In genomic region chr16:81541314-81541713, GRCh38 we compare ENCODE assay signal across 27 cellular contexts.
DNase-seq lines count a peak whose midpoint lies in the region; ATAC-seq, FAIRE-seq and TF ChIP-seq lines count a peak whose summit lies in the region.
"Had no signal": no experiment of that assay in that cellular context is flagged by ENCODE, and none has a peak within 500 bp of the region (broad histone marks: within the 10 kb centered on the region; RNA-seq: fewer than 3 reads in every experiment).

No MANE protein-coding gene starts in this region.

- TF ChIP-seq POLR2A in HepG2 (IDR thresholded peaks at IDR 0.05; ENCODE audit: insufficient read depth in 1 of 2, low read depth in 2 of 2, low read length in 2 of 2) (no peak), right lobe of liver (IDR thresholded peaks at IDR 0.05) (no peak)

- in situ Hi-C loops in HepG2 (cut with HindIII; ENCODE audit: extremely low pct_ligation_motif_present, low pct_unique_long_range_greater_than_20kb) = no loop called here

- H3K4me3 ChIP-seq in HepG2 (replicated peaks in 1 of 3; ENCODE audit: insufficient read depth in 1 of 3, low read depth in 2 of 3, low read length in 3 of 3) = no peak overlapping the region
- H3K4me3 ChIP-seq in right lobe of liver = no peak overlapping the region
- H3K4me3 ChIP-seq in neural cell (ENCODE audit: low read length) = peak overlapping the region; percentile 34
- no peak overlapping the region for H3K4me3 ChIP-seq in coronary artery
- H3K4me3 ChIP-seq: K562 had no signal

- H3K27me3 ChIP-seq in HepG2 (ENCODE audit: control insufficient read depth in 1 of 2, insufficient read depth in 2 of 2, low read length in 2 of 2) (no peaks in the 10 kb centered on the region), right lobe of liver (no peaks in the 10 kb centered on the region), neural cell (ENCODE audit: insufficient read depth, low read depth, low read length) (no peaks in the 10 kb centered on the region)
- H3K27me3 ChIP-seq: BE2C had no signal

- TF ChIP-seq CTCF in HepG2 (CRISPR knock-in tag; IDR thresholded peaks at IDR 0.05) = no peak
- TF ChIP-seq CTCF in right lobe of liver (IDR thresholded peaks at IDR 0.05) = no peak
- no peak for TF ChIP-seq CTCF in neural cell (IDR thresholded peaks at IDR 0.05; ENCODE audit: poor library complexity, severe bottlenecking)
- TF ChIP-seq CTCF in coronary artery (IDR thresholded peaks at IDR 0.05) = no peak

- no peaks in the 10 kb centered on the region for H3K9me3 Mint-ChIP-seq in immature natural killer cell
- H3K9me3 Mint-ChIP-seq in stimulated activated naive B cell treated with anti-CD40 and anti-IgM and Interleukin-4, amounts not matched to agents 10 μg/mL and 1 μg/mL and 100 μg/mL, for 72 hours = no peaks in the 10 kb centered on the region
- H3K9me3 Mint-ChIP-seq: CD4-positive, CD25-positive, alpha-beta regulatory T cell had no signal

- POLR2A ChIA-PET in HepG2 (lab: Yijun Ruan, JAX) = interaction anchor here (1.3 to 3.1 kb wide), 3 partner anchors 8 to 89 kb away, joined by 3 to 21 read pairs (median 9); no protein-coding TSS in a partner anchor

- H3K4me1 ChIP-seq in HepG2 (ENCODE audit: insufficient read depth, low read length) = peaks cover 100% of the 10 kb centered on the region
- H3K4me1 ChIP-seq in right lobe of liver = peaks cover 0 to 45% (median 16%) of the 10 kb centered on the region in 4 donors

- DNase-seq in HepG2 (ENCODE audit: low spot score) (no peak), right lobe of liver (no peak), immature natural killer cell (no peak), coronary artery (ENCODE audit: low spot score) (no peak), cerebellar nuclear complex (lab: John Stamatoyannopoulos, UW) (no peak), NK-92 (lab: John Stamatoyannopoulos, UW; ENCODE audit: unreplicated experiment) (no peak)
- DNase-seq in stimulated activated naive B cell treated with anti-CD40 and anti-IgM and Interleukin-4, amounts not matched to agents 10 μg/mL and 1 μg/mL and 100 μg/mL, for 72 hours = no peak
- DNase-seq: ACHN; BE2C; CD4-positive, CD25-positive, alpha-beta regulatory T cell; Kasumi-1; NCI-H1105; NCI-H1436 treated with DMSO at 0.1 percent for 48 hours; NCI-H187 treated with DMSO at 0.1 percent for 48 hours; NCI-H446; NCI-H524 treated with DMSO at 0.1 percent for 48 hours; NCI-H774; NK-92 treated with Interleukin-12 subunit alpha and Interleukin-12 subunit beta, amount 100 ng/mL, for 24 hours; PC-3; SK-N-SH had no signal

- TF ChIP-seq RAD21 in HepG2 (CRISPR knock-in tag; IDR thresholded peaks at IDR 0.05) (no peak), neural cell (conservative IDR thresholded peaks at IDR 0.05) (no peak)

- peaks cover 53 to 77% of the 10 kb centered on the region in 2 donors for H3K4me1 Mint-ChIP-seq in immature natural killer cell
- peaks cover 45 to 68% of the 10 kb centered on the region in 2 donors for H3K4me1 Mint-ChIP-seq in stimulated activated naive B cell treated with anti-CD40 and anti-IgM and Interleukin-4, amounts not matched to agents 10 μg/mL and 1 μg/mL and 100 μg/mL, for 72 hours

- CTCF ChIA-PET in HepG2 (lab: Yijun Ruan, JAX; ENCODE audit: low intra/inter-chr PET ratio, low total read pairs) = no interaction called here

- 79% methylated on average over 8 of the region's 8 CpGs for WGBS in HepG2 (ENCODE audit: low lambda C conversion rate)
- 79% methylated on average over 8 of the region's 8 CpGs for WGBS in right lobe of liver (ENCODE audit: insufficient coverage, low coverage, low lambda C conversion rate, missing lambda C conversion rate)

- H3K9ac ChIP-seq in HepG2 (ENCODE audit: insufficient read depth, low read depth, low read length) (no peak overlapping the region), neural cell (ENCODE audit: low read length) (peak overlapping the region; percentile 20)
- H3K9ac ChIP-seq: SK-N-SH had no signal

- H3K9me2 ChIP-seq in neural cell (ENCODE audit: insufficient read depth, low read length) = no peaks in the 10 kb centered on the region
- H3K9me2 ChIP-seq: SK-N-SH had no signal

- no peak overlapping the region for H3K4me3 Mint-ChIP-seq in immature natural killer cell
- no peak overlapping the region for H3K4me3 Mint-ChIP-seq in stimulated activated naive B cell treated with anti-CD40 and anti-IgM and Interleukin-4, amounts not matched to agents 10 μg/mL and 1 μg/mL and 100 μg/mL, for 72 hours
- H3K4me3 Mint-ChIP-seq: CD4-positive, CD25-positive, alpha-beta regulatory T cell had no signal

- intact Hi-C loops in HepG2 (cut with micrococcal nuclease; ENCODE audit: unreplicated experiment) (no loop called here), right lobe of liver (cut with DNase I) (no loop called here)

- FAIRE-seq in HepG2 (lab: Jason Lieb, UNC) = peak; percentile 28
- FAIRE-seq: D721Med, GM18507, K562 had no signal

- no peak overlapping the region for H2AFZ ChIP-seq in HepG2 (ENCODE audit: low read length)
- no peak overlapping the region for H2AFZ ChIP-seq in neural cell (ENCODE audit: low read depth, low read length)

- H4K20me1 ChIP-seq in HepG2 (ENCODE audit: insufficient read depth, low read length) (peaks cover 42% of the 10 kb centered on the region; the same call in 1 of the 2 replicates), neural cell (ENCODE audit: insufficient read depth) (no peaks in the 10 kb centered on the region)

- H3K9me3 ChIP-seq in HepG2 (ENCODE audit: low read length) (no peaks in the 10 kb centered on the region), right lobe of liver (no peaks in the 10 kb centered on the region), neural cell (ENCODE audit: low read length) (no peaks in the 10 kb centered on the region)
- H3K9me3 ChIP-seq: BE2C, SK-N-SH had no signal

- no peak for ATAC-seq in HepG2
- no peak for ATAC-seq in right lobe of liver
- no peak for ATAC-seq in stimulated activated naive B cell treated with anti-CD40 and anti-IgM and Interleukin-4, amounts not matched to agents 10 μg/mL and 1 μg/mL and 100 μg/mL, for 72 hours (replicated peaks)
- ATAC-seq: HCT116, K562, PC-3 had no signal

- peaks cover 2 to 8% (median 6%) of the 10 kb centered on the region in 3 donors for H3K27me3 Mint-ChIP-seq in immature natural killer cell (ENCODE audit: low read depth in 3 of 3)
- no peaks in the 10 kb centered on the region for H3K27me3 Mint-ChIP-seq in stimulated activated naive B cell treated with anti-CD40 and anti-IgM and Interleukin-4, amounts not matched to agents 10 μg/mL and 1 μg/mL and 100 μg/mL, for 72 hours
- H3K27me3 Mint-ChIP-seq: CD4-positive, CD25-positive, alpha-beta regulatory T cell had no signal

- no TSS peak for BruUV-seq in HepG2 (replicated peaks; lab: Mats Ljungman, UMichigan)

- H3K79me2 ChIP-seq in HepG2 (ENCODE audit: insufficient read depth, low read length) = peaks cover 97% of the 10 kb centered on the region
- peaks cover 67% of the 10 kb centered on the region for H3K79me2 ChIP-seq in neural cell (replicated peaks; ENCODE audit: insufficient read depth, low read length)

- peak overlapping the region; percentile 92 for H3K27ac ChIP-seq in HepG2 (ENCODE audit: extremely low read length, insufficient read depth, low read length)
- no peak overlapping the region for H3K27ac ChIP-seq in right lobe of liver
- H3K27ac ChIP-seq in neural cell (ENCODE audit: low read length) = peak overlapping the region; percentile 69
- no peak overlapping the region for H3K27ac ChIP-seq in coronary artery
- H3K27ac ChIP-seq: 22Rv1, HL-60 had no signal

- TF ChIP-seq EP300 in HepG2 (IDR thresholded peaks at IDR 0.05; ENCODE audit: low read depth in 2 of 2, low read length in 2 of 2) (no peak), HepG2 (CRISPR knock-in tag; IDR thresholded peaks at IDR 0.05; ENCODE audit: borderline replicate concordance) (no peak), neural cell (conservative IDR thresholded peaks at IDR 0.05; ENCODE audit: poor library complexity, severe bottlenecking) (no peak)

- H3K36me3 ChIP-seq in HepG2 (replicated peaks in 1 of 2; ENCODE audit: control insufficient read depth in 1 of 2, insufficient read depth in 2 of 2, low read length in 2 of 2) = peaks cover 9 to 33% of the 10 kb centered on the region in 2 experiments; a peak in 4 of 5 replicates
- no peaks in the 10 kb centered on the region for H3K36me3 ChIP-seq in right lobe of liver
- H3K36me3 ChIP-seq in neural cell (ENCODE audit: insufficient read depth, low read length) = no peaks in the 10 kb centered on the region
- H3K36me3 ChIP-seq: BE2C had no signal

- H3F3A ChIP-seq in neural cell (ENCODE audit: insufficient read depth, low read length, poor library complexity, severe bottlenecking) = peaks cover 3% of the 10 kb centered on the region

- H3K27ac Mint-ChIP-seq in immature natural killer cell = peak overlapping the region in 4 of 6 donors; percentile 5 to 71 (median 52)
- H3K27ac Mint-ChIP-seq in stimulated activated naive B cell treated with anti-CD40 and anti-IgM and Interleukin-4, amounts not matched to agents 10 μg/mL and 1 μg/mL and 100 μg/mL, for 72 hours = peak overlapping the region; percentile 75

- H3K4me2 ChIP-seq in HepG2 (ENCODE audit: low read depth, low read length) = no peak overlapping the region; the same call in 1 of the 2 replicates
- peak overlapping the region; percentile 1 for H3K4me2 ChIP-seq in neural cell (ENCODE audit: low read length)
- H3K4me2 ChIP-seq: SK-N-SH had no signal

- peaks cover 0 to 4% (median 4%) of the 10 kb centered on the region in 3 donors for H3K36me3 Mint-ChIP-seq in immature natural killer cell
- peaks cover 1 to 7% of the 10 kb centered on the region in 2 donors for H3K36me3 Mint-ChIP-seq in stimulated activated naive B cell treated with anti-CD40 and anti-IgM and Interleukin-4, amounts not matched to agents 10 μg/mL and 1 μg/mL and 100 μg/mL, for 72 hours

TF ChIP-seq in HepG2, 621 proteins besides CTCF, POLR2A, EP300 and RAD21:
- TF ChIP-seq FOXP1 (IDR thresholded peaks at IDR 0.05) (no peak), FOXP1 (CRISPR knock-in tag; IDR thresholded peaks at IDR 0.05) (peak; percentile 26; the same call in 1 of the 2 replicates), ZBTB38 (CRISPR knock-in tag; IDR thresholded peaks at IDR 0.05) (peak; percentile 51; the same call in 1 of the 2 replicates), LCORL (IDR thresholded peaks at IDR 0.05) (no peak), LCORL (CRISPR knock-in tag; IDR thresholded peaks at IDR 0.05) (0 out of 2 replicates have a peak, but pooled peaks have one; percentile 13), SALL1 (CRISPR knock-in tag; IDR thresholded peaks at IDR 0.05) (peak; percentile 50), FOXA1 (IDR thresholded peaks at IDR 0.05) (no peak), FOXA1 (CRISPR knock-in tag; IDR thresholded peaks at IDR 0.05) (no peak)
TF ChIP-seq in HepG2: peak in this region for 4.

TF ChIP-seq in neural cell, 6 proteins besides CTCF, POLR2A, EP300 and RAD21:
- TF ChIP-seq EZH2 (IDR thresholded peaks at IDR 0.05; ENCODE audit: borderline replicate concordance, insufficient read depth, low read length, poor library complexity, severe bottlenecking) = no peak
- peak; percentile 31 for TF ChIP-seq MXI1 (conservative IDR thresholded peaks at IDR 0.05; ENCODE audit: poor library complexity, severe bottlenecking)
TF ChIP-seq in neural cell: peak in this region for 1.

Comparison
In these comparisons a context has a peak if more than half of its experiments do, and no peak if none do; other contexts are left out.
1. H3K27ac ChIP-seq: peak in HepG2 (single experiment) and neural cell (single experiment); none in right lobe of liver (0 of 3) and coronary artery (0 of 2).